ENCODE assay signal across 28 cellular contexts in the genomic region with DNA sequence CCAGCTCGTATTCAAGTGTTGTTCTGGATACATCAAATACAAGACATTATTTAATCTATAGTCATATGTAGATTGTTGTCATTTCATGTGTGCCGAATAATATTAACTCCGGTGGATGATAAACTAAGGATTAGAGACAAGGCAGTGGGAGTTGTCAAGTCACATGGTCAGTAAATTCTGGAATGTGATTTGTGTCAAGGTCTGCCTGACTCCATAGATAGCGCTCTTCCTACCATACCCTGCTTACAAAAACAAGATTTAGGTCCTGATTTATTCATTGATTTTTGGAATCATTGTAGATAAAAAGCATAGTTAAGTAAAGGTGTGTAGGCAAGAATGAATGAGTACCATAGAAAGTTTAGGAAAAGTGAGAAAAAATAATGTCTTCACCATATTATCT. TPM values are rescaled to one million over a fixed set of nuclear protein-coding genes. Genes with fewer than 3 reads are reported as not detected.
A peak's percentile ranks its signal among the peaks of the same experiment; 100 is the strongest.
DNase-seq lines count a peak whose midpoint lies in the region; ATAC-seq and TF ChIP-seq lines count a peak whose summit lies in the region.
"Had no signal": no experiment of that assay in that cellular context is flagged by ENCODE, and none has a peak within 500 bp of the region (broad histone marks: within the 10 kb centered on the region; RNA-seq: fewer than 3 reads in every experiment).

No MANE protein-coding gene starts in this region.

- CTCF ChIA-PET in T-cell (lab: Charles Lee), result no interaction called here

- no peaks in the 10 kb centered on the region for H3K27me3 ChIP-seq in right atrium auricular region
- H3K27me3 ChIP-seq in heart right ventricle, result no peaks in the 10 kb centered on the region
- no peaks in the 10 kb centered on the region for H3K27me3 ChIP-seq in left ventricle myocardium inferior (ENCODE audit: low read depth)
- no peaks in the 10 kb centered on the region for H3K27me3 ChIP-seq in right cardiac atrium (ENCODE audit: control insufficient read depth, insufficient read depth)
- H3K27me3 ChIP-seq: BE2C, BLaER1 had no signal

- H3K27me3 Mint-ChIP-seq in T-cell, result no peaks in the 10 kb centered on the region
- H3K27me3 Mint-ChIP-seq: CD4-positive, CD25-positive, alpha-beta regulatory T cell; CD8-positive, alpha-beta memory T cell had no signal

- H3K4me1 ChIP-seq in right atrium auricular region (no peaks in the 10 kb centered on the region), heart right ventricle (peaks cover 0 to 6% (median 0%) of the 10 kb centered on the region in 9 donors), left ventricle myocardium inferior (peaks cover 11% of the 10 kb centered on the region), right cardiac atrium (ENCODE audit: control insufficient read depth, insufficient read depth, low read length) (no peaks in the 10 kb centered on the region)
- H3K4me1 ChIP-seq: BE2C, BLaER1 had no signal

- peaks cover 0 to 4% (median 0%) of the 10 kb centered on the region in 3 donors for H3K9me3 Mint-ChIP-seq in T-cell

- H3K9me3 ChIP-seq in right atrium auricular region (no peaks in the 10 kb centered on the region), heart right ventricle (no peaks in the 10 kb centered on the region), left ventricle myocardium inferior (replicated peaks) (peaks cover 7% of the 10 kb centered on the region), right cardiac atrium (ENCODE audit: control insufficient read depth, low read length) (no peaks in the 10 kb centered on the region)
- H3K9me3 ChIP-seq: BE2C, BLaER1 had no signal

- TF ChIP-seq CTCF in right atrium auricular region (IDR thresholded peaks at IDR 0.05), result no peak
- TF ChIP-seq CTCF in heart right ventricle (IDR thresholded peaks at IDR 0.05), result no peak
- no peak for TF ChIP-seq CTCF in left ventricle myocardium inferior (IDR thresholded peaks at IDR 0.05; ENCODE audit: borderline replicate concordance)

- POLR2A ChIA-PET in T-cell (lab: Charles Lee), result no interaction called here

- ATAC-seq in Right ventricle myocardium superior (ENCODE audit: poor library complexity), result peak; percentile 34
- peak in 3 of 8 donors; percentile 45 to 60 (median 54) for ATAC-seq in heart right ventricle
- ATAC-seq in right cardiac atrium, result no peak
- no peak for ATAC-seq in HG03280 (IDR thresholded peaks at IDR 0.05; ENCODE audit: unreplicated experiment)
- no peak for ATAC-seq in T-cell (replicated peaks in 1 of 4)
- ATAC-seq: GM12878 had no signal

- intact Hi-C loops in Right ventricle myocardium superior (cut with DNase I) (no loop called here), heart right ventricle (cut with DNase I) (no loop called here), left ventricle myocardium inferior (cut with micrococcal nuclease) (no loop called here), right cardiac atrium (cut with DNase I) (no loop called here)

- no peak overlapping the region for H3K4me3 Mint-ChIP-seq in T-cell
- H3K4me3 Mint-ChIP-seq: CD14-positive monocyte; CD4-positive, alpha-beta memory T cell; CD4-positive, CD25-positive, alpha-beta regulatory T cell; CD8-positive, alpha-beta memory T cell had no signal

- no peaks in the 10 kb centered on the region for H3K36me3 Mint-ChIP-seq in T-cell
- H3K36me3 Mint-ChIP-seq: CD14-positive monocyte; CD4-positive, alpha-beta memory T cell; CD8-positive, alpha-beta memory T cell had no signal

- no peaks in the 10 kb centered on the region for H3K36me3 ChIP-seq in right atrium auricular region
- peaks cover 0 to 15% (median 0%) of the 10 kb centered on the region in 9 donors for H3K36me3 ChIP-seq in heart right ventricle
- peaks cover 19% of the 10 kb centered on the region for H3K36me3 ChIP-seq in left ventricle myocardium inferior
- H3K36me3 ChIP-seq: BE2C, BLaER1 had no signal

- no peak overlapping the region for H3K4me3 ChIP-seq in right atrium auricular region
- H3K4me3 ChIP-seq in heart right ventricle, result peak overlapping the region in 8 of 10 donors; percentile 0 to 50 (median 42)
- H3K4me3 ChIP-seq in left ventricle myocardium inferior, result peak overlapping the region; percentile 63
- H3K4me3 ChIP-seq in right cardiac atrium (ENCODE audit: low read length), result peak overlapping the region; percentile 40
- H3K4me3 ChIP-seq: BLaER1, GM12878 had no signal

- H3K27ac Mint-ChIP-seq in T-cell, result no peak overlapping the region
- H3K27ac Mint-ChIP-seq: CD14-positive monocyte; CD4-positive, alpha-beta memory T cell; CD4-positive, CD25-positive, alpha-beta regulatory T cell; CD8-positive, alpha-beta memory T cell had no signal

- no peaks in the 10 kb centered on the region for H3K4me1 Mint-ChIP-seq in T-cell
- H3K4me1 Mint-ChIP-seq: CD14-positive monocyte; CD4-positive, alpha-beta memory T cell; CD4-positive, CD25-positive, alpha-beta regulatory T cell; CD8-positive, alpha-beta memory T cell had no signal

- no peak overlapping the region for H3K27ac ChIP-seq in right atrium auricular region
- peak overlapping the region in 8 of 10 donors; percentile 24 to 79 (median 74) for H3K27ac ChIP-seq in heart right ventricle
- peak overlapping the region; percentile 79 for H3K27ac ChIP-seq in left ventricle myocardium inferior (replicated peaks)
- H3K27ac ChIP-seq in right cardiac atrium (ENCODE audit: low read length), result no peak overlapping the region
- H3K27ac ChIP-seq: BLaER1 had no signal

- DNase-seq in Right ventricle myocardium superior (no peak), right atrium auricular region (ENCODE audit: low spot score) (no peak), heart right ventricle (no peak), left ventricle myocardium inferior (no peak), right cardiac atrium (no peak), T-cell (no peak)
- DNase-seq: 8988T; ACHN; BE2C; C1 segment of cervical spinal cord; CD4-positive, alpha-beta memory T cell; CD4-positive, CD25-positive, alpha-beta regulatory T cell; CD8-positive, alpha-beta memory T cell; COR-L47; DMS 273 treated with DMSO at 0.1 percent for 48 hours; DMS153; DMS53; DMS79; DND-41; EL; GDM1 had no signal

- 45 to 72% methylated on average over 4 of the region's 4 CpGs for WGBS in heart right ventricle, 2 donors
- WGBS in right cardiac atrium, result 64% methylated on average over 4 of the region's 4 CpGs

RNA-seq across cellular contexts. Expression of a gene that starts 2.6 kb away (rescaled TPM):
- 84.6 TPM for total RNA-seq in Right ventricle myocardium superior
- 10 to 100 TPM; 14.6 to 18.3 TPM for total RNA-seq in right atrium auricular region
- 100 to 1,000 TPM in 2 of 10 donors, 10 to 100 TPM in 8; 58.1 to 111 (median 95.6) TPM for total RNA-seq in heart right ventricle
- 100 to 1,000 TPM in 1 of 2 donors, 10 to 100 TPM in 1; 11.7 to 162 TPM for polyA plus RNA-seq in heart right ventricle
- total RNA-seq in left ventricle myocardium inferior, result 89.7 TPM
- 10 to 100 TPM; 34.3 to 78.4 (median 51.1) TPM for total RNA-seq in right cardiac atrium
- polyA plus RNA-seq in right cardiac atrium, result 56.5 TPM
- total RNA-seq in T-cell, result 1 to 10 TPM in 1 of 5 donors, under 1 TPM in 1, not detected in 3; 0.89 to 1.2 TPM
- total RNA-seq: A673; CD4-positive, alpha-beta memory T cell; CD4-positive, CD25-positive, alpha-beta regulatory T cell; CD8-positive, alpha-beta memory T cell; Daoy; G401; GM12878 had no signal

RNA-seq across cellular contexts. Expression of a gene that starts 39.7 kb away (rescaled TPM):
- 12.7 TPM for total RNA-seq in Right ventricle myocardium superior
- 1 to 10 TPM; 4.1 to 7.5 TPM for total RNA-seq in right atrium auricular region
- 10 to 100 TPM; 10.4 to 18.7 (median 12.1) TPM for total RNA-seq in heart right ventricle
- 10 to 100 TPM in 1 of 2 donors, 1 to 10 TPM in 1; 5.6 to 10.1 TPM for polyA plus RNA-seq in heart right ventricle
- total RNA-seq in left ventricle myocardium inferior, result 10.3 TPM
- total RNA-seq in right cardiac atrium, result 10 to 100 TPM; 12.8 to 20.9 (median 15.3) TPM
- 7.6 TPM for polyA plus RNA-seq in right cardiac atrium
- total RNA-seq in T-cell, result 10 to 100 TPM in 2 of 5 donors, 1 to 10 TPM in 3; 4.4 to 13.3 (median 9.1) TPM

RNA-seq across cellular contexts. Expression of a gene that starts 39.8 kb away (rescaled TPM):
- total RNA-seq in Right ventricle myocardium superior (0.43 TPM), right atrium auricular region (under 1 TPM in 1 of 2 donors, not detected in 1; 0.16 TPM), heart right ventricle (1 to 10 TPM in 1 of 10 donors, under 1 TPM in 9; 0.11 to 1.1 (median 0.56) TPM), left ventricle myocardium inferior (0.44 TPM), right cardiac atrium (1 to 10 TPM in 1 of 4 donors, under 1 TPM in 3; 0.19 to 1.3 (median 0.84) TPM), T-cell (1 to 10 TPM in 3 of 5 donors, under 1 TPM in 2; 0.77 to 3.4 (median 1.3) TPM)
- polyA plus RNA-seq in heart right ventricle (under 1 TPM; 0.19 to 0.22 TPM), right cardiac atrium (0.36 TPM)

Comparison
In these comparisons a context has a peak if more than half of its experiments do, and no peak if none do; other contexts are left out.
1. H3K27ac ChIP-seq: peak in heart right ventricle (8 of 10) and left ventricle myocardium inferior (single experiment); none in right atrium auricular region (0 of 2) and right cardiac atrium (single experiment).
2. H3K4me3 ChIP-seq: peak in heart right ventricle (8 of 10), left ventricle myocardium inferior (single experiment) and right cardiac atrium (single experiment); none in right atrium auricular region (0 of 2).
3. RNA of a gene that starts 2.6 kb away (total RNA-seq): 58.1 to 111 TPM in heart right ventricle, 89.7 TPM in left ventricle myocardium inferior (single experiment), 84.6 TPM in Right ventricle myocardium superior (single experiment), 34.3 to 78.4 TPM in right cardiac atrium and 14.6 to 18.3 TPM in right atrium auricular region; 0.89 to 1.2 TPM in T-cell; every median in the first group is over 4 times any median in the second.